Comparison of ENCODE assay signal across 19 cellular contexts in the genomic region with DNA sequence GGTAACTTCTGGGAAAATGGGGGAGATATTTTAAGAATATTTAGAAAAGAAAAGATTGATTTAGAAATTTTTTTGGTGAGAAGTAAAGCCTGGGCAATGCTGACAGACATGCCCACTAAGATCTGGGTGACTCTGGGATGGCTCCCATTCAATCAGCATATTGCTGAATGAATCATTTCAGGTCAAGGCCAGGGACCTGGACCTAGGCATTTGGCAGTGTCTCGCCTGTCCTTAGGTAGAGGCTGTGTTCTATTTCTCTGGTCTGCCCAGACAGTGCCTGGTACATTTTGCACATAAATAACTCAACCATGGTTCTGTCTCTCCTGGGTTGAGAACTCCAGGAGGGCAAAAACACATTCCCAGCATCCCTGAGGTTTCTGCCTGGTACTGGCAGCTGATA. TPM values are rescaled to one million over a fixed set of nuclear protein-coding genes. Genes with fewer than 3 reads are reported as not detected.
DNase-seq lines count a peak whose midpoint lies in the region; ATAC-seq, FAIRE-seq and TF ChIP-seq lines count a peak whose summit lies in the region.
"Had no signal": no experiment of that assay in that cellular context is flagged by ENCODE, and none has a peak within 500 bp of the region (broad histone marks: within the 10 kb centered on the region; RNA-seq: fewer than 3 reads in every experiment).

No MANE protein-coding gene starts in this region.

- H3K4me3 ChIP-seq in HepG2 (replicated peaks in 1 of 3; ENCODE audit: insufficient read depth in 1 of 3, low read depth in 2 of 3, low read length in 3 of 3) (no peak overlapping the region), pancreas (no peak overlapping the region), upper lobe of right lung (no peak overlapping the region)
- H3K4me3 ChIP-seq: BLaER1 had no signal

- ATAC-seq in HepG2, result no peak; the same call in 2 of the 3 replicates
- ATAC-seq in pancreas, result peak in 3 of 4 donors; percentile 15 to 52 (median 32)
- ATAC-seq in upper lobe of right lung, result no peak
- no peak for ATAC-seq in omental fat pad (ENCODE audit: low FRiP score)
- ATAC-seq: SK-N-SH treated with all-trans-retinoic acid at 6 μM for 48 hours had no signal

- H3K4me1 Mint-ChIP-seq in activated CD4-positive, alpha-beta T cell treated with anti-CD3 and anti-CD28 coated beads, Interleukin-2, amount 10 ng/mL, durations not matched to agents 7 days and 5 days, result peaks cover 7% of the 10 kb centered on the region

- BruUV-seq in HepG2 (replicated peaks; lab: Mats Ljungman, UMichigan), result no TSS peak

- no peaks in the 10 kb centered on the region for H3K36me3 Mint-ChIP-seq in activated CD4-positive, alpha-beta T cell treated with anti-CD3 and anti-CD28 coated beads, Interleukin-2, amount 10 ng/mL, durations not matched to agents 7 days and 5 days (ENCODE audit: low read depth)
- H3K36me3 Mint-ChIP-seq: CD4-positive, alpha-beta memory T cell had no signal

- H4K20me1 ChIP-seq in HepG2 (ENCODE audit: insufficient read depth, low read length), result no peaks in the 10 kb centered on the region; the same call in 1 of the 2 replicates
- H4K20me1 ChIP-seq: BLaER1 had no signal

- H3K27me3 ChIP-seq in HepG2 (ENCODE audit: control insufficient read depth in 1 of 2, insufficient read depth in 2 of 2, low read length in 2 of 2), result peaks cover 2 to 17% of the 10 kb centered on the region in 2 experiments; a peak in 2 of 5 replicates
- H3K27me3 ChIP-seq in pancreas, result no peaks in the 10 kb centered on the region
- no peaks in the 10 kb centered on the region for H3K27me3 ChIP-seq in upper lobe of right lung
- H3K27me3 ChIP-seq: BLaER1 had no signal

- TF ChIP-seq CTCF in VCaP (conservative IDR thresholded peaks at IDR 0.05), result no peak
- TF ChIP-seq CTCF in HepG2 (CRISPR knock-in tag; IDR thresholded peaks at IDR 0.05), result no peak
- TF ChIP-seq CTCF in pancreas (IDR thresholded peaks at IDR 0.05), result no peak
- no peak for TF ChIP-seq CTCF in upper lobe of right lung (IDR thresholded peaks at IDR 0.05)
- TF ChIP-seq CTCF in omental fat pad (IDR thresholded peaks at IDR 0.05), result no peak

- no peak overlapping the region for H3K9ac ChIP-seq in HepG2 (ENCODE audit: insufficient read depth, low read depth, low read length)
- H3K9ac ChIP-seq: BLaER1 had no signal

- no peaks in the 10 kb centered on the region for H3K36me3 ChIP-seq in HepG2 (replicated peaks in 1 of 2; ENCODE audit: control insufficient read depth in 1 of 2, insufficient read depth in 2 of 2, low read length in 2 of 2)
- no peaks in the 10 kb centered on the region for H3K36me3 ChIP-seq in pancreas
- H3K36me3 ChIP-seq in upper lobe of right lung, result no peaks in the 10 kb centered on the region
- H3K36me3 ChIP-seq: BLaER1 had no signal

- in situ Hi-C loops in HepG2 (cut with HindIII; ENCODE audit: extremely low pct_ligation_motif_present, low pct_unique_long_range_greater_than_20kb), result no loop called here

- no peaks in the 10 kb centered on the region for H3K9me3 Mint-ChIP-seq in activated CD4-positive, alpha-beta T cell treated with anti-CD3 and anti-CD28 coated beads, Interleukin-2, amount 10 ng/mL, durations not matched to agents 7 days and 5 days
- H3K9me3 Mint-ChIP-seq: CD4-positive, alpha-beta memory T cell had no signal

- no peak for FAIRE-seq in HepG2 (lab: Jason Lieb, UNC)
- no peak for FAIRE-seq in pancreas (lab: Jason Lieb, UNC)
- FAIRE-seq: GM12892 had no signal

- CTCF ChIA-PET in HepG2 (lab: Yijun Ruan, JAX; ENCODE audit: low intra/inter-chr PET ratio, low total read pairs), result no interaction called here
- CTCF ChIA-PET in activated CD4-positive, alpha-beta T cell treated with anti-CD3 and anti-CD28 coated beads, Interleukin-2, amount 10 ng/mL, durations not matched to agents 7 days and 5 days (lab: Charles Lee), result interaction anchor here (0.5 to 4.3 kb wide), 7 partner anchors 7 to 204 kb away, joined by 3 to 24 read pairs (median 4); no protein-coding TSS in a partner anchor

- H3K4me3 Mint-ChIP-seq in activated CD4-positive, alpha-beta T cell treated with anti-CD3 and anti-CD28 coated beads, Interleukin-2, amount 10 ng/mL, durations not matched to agents 7 days and 5 days, result no peak overlapping the region
- H3K4me3 Mint-ChIP-seq: CD4-positive, alpha-beta memory T cell had no signal

- H3K4me1 ChIP-seq in HepG2 (ENCODE audit: insufficient read depth, low read length) (no peaks in the 10 kb centered on the region; the same call in 1 of the 2 replicates), pancreas (no peaks in the 10 kb centered on the region), upper lobe of right lung (peaks cover 4% of the 10 kb centered on the region)

- 0% methylated on average over 1 of the region's 1 CpG for WGBS in HepG2 (ENCODE audit: low lambda C conversion rate)
- WGBS in pancreas, 2 donors, result 55 to 72% methylated on average over 1 of the region's 1 CpG

- no peaks in the 10 kb centered on the region for H3K9me3 ChIP-seq in HepG2 (ENCODE audit: low read length)
- no peaks in the 10 kb centered on the region for H3K9me3 ChIP-seq in pancreas
- no peaks in the 10 kb centered on the region for H3K9me3 ChIP-seq in upper lobe of right lung
- H3K9me3 ChIP-seq: BLaER1 had no signal

- no peak overlapping the region for H3K27ac Mint-ChIP-seq in activated CD4-positive, alpha-beta T cell treated with anti-CD3 and anti-CD28 coated beads, Interleukin-2, amount 10 ng/mL, durations not matched to agents 7 days and 5 days
- H3K27ac Mint-ChIP-seq: CD4-positive, alpha-beta memory T cell had no signal

- no peak for TF ChIP-seq POLR2A in HepG2 (IDR thresholded peaks at IDR 0.05; ENCODE audit: insufficient read depth in 1 of 2, low read depth in 2 of 2, low read length in 2 of 2)

- POLR2A ChIA-PET in HepG2 (lab: Yijun Ruan, JAX), result no interaction called here
- POLR2A ChIA-PET in activated CD4-positive, alpha-beta T cell treated with anti-CD3 and anti-CD28 coated beads, Interleukin-2, amount 10 ng/mL, durations not matched to agents 7 days and 5 days (lab: Charles Lee), result no interaction called here

- no peak for TF ChIP-seq RAD21 in HepG2 (CRISPR knock-in tag; IDR thresholded peaks at IDR 0.05)

- no peak overlapping the region for H2AFZ ChIP-seq in HepG2 (ENCODE audit: low read length)

- intact Hi-C loops in HepG2 (cut with micrococcal nuclease; ENCODE audit: unreplicated experiment), result no loop called here
- intact Hi-C loops in pancreas (cut with DNase I), result no loop called here
- intact Hi-C loops in upper lobe of right lung (cut with DNase I), result no loop called here

- peaks cover 17% of the 10 kb centered on the region for H3K27me3 Mint-ChIP-seq in activated CD4-positive, alpha-beta T cell treated with anti-CD3 and anti-CD28 coated beads, Interleukin-2, amount 10 ng/mL, durations not matched to agents 7 days and 5 days

- TF ChIP-seq EP300 in HepG2 (IDR thresholded peaks at IDR 0.05; ENCODE audit: low read depth in 2 of 2, low read length in 2 of 2) (no peak), HepG2 (CRISPR knock-in tag; IDR thresholded peaks at IDR 0.05; ENCODE audit: borderline replicate concordance) (no peak)

- H3K27ac ChIP-seq in VCaP, result peak overlapping the region; percentile 86
- no peak overlapping the region for H3K27ac ChIP-seq in HepG2 (ENCODE audit: extremely low read length, insufficient read depth, low read length)
- H3K27ac ChIP-seq in pancreas, result no peak overlapping the region
- H3K27ac ChIP-seq in upper lobe of right lung, result no peak overlapping the region
- H3K27ac ChIP-seq: BLaER1 had no signal

- H3K79me2 ChIP-seq in HepG2 (ENCODE audit: insufficient read depth, low read length), result no peaks in the 10 kb centered on the region

- DNase-seq in HepG2 (ENCODE audit: low spot score) (no peak), pancreas (peak in 1 of 6 donors; percentile 6), SHP77 (lab: John Stamatoyannopoulos, UW) (no peak), upper lobe of right lung (no peak), omental fat pad (ENCODE audit: low spot score) (no peak)
- no peak for DNase-seq in activated CD4-positive, alpha-beta T cell treated with anti-CD3 and anti-CD28 coated beads, Interleukin-2, amount 10 ng/mL, durations not matched to agents 7 days and 5 days
- DNase-seq: CD4-positive, alpha-beta memory T cell; KG1; NCI-H1092; NCI-H1436; NCI-H187 treated with DMSO at 0.1 percent for 48 hours; NCI-H2107; NCI-H510A; NK-92 treated with Interleukin-12 subunit alpha and Interleukin-12 subunit beta, amount 100 ng/mL, for 24 hours had no signal

- no peak overlapping the region for H3K4me2 ChIP-seq in HepG2 (ENCODE audit: low read depth, low read length)

TF ChIP-seq in HepG2, 621 proteins besides CTCF, POLR2A, EP300 and RAD21 (continues in another document):
- TF ChIP-seq FOSL2 (CRISPR knock-in tag; IDR thresholded peaks at IDR 0.05), result peak; percentile 35; the same call in 1 of the 2 replicates

RNA-seq across cellular contexts. Expression of a gene that starts 39.9 kb away (rescaled TPM):
- total RNA-seq in HepG2 (2016; rRNA removed; fragmentation: Illumina TruSeq; extraction: Trizol) (0.07 TPM in 1 of 2 replicates, not detected in the other), pancreas (1 to 10 TPM in 5 of 6 donors, under 1 TPM in 1; 0.83 to 5.5 (median 1.9) TPM), upper lobe of right lung (5.6 TPM), omental fat pad (10 to 100 TPM in 2 of 4 donors, 1 to 10 TPM in 1, under 1 TPM in 1; 0.63 to 44.8 (median 8.1) TPM)
- not detected in 2 replicates for total RNA-seq in HepG2 (2016; cell fraction: cytosol; rRNA removed; fragmentation: Illumina TruSeq; extraction: Trizol; ENCODE audit: low read depth)
- total RNA-seq in HepG2 (2016; cell fraction: insoluble cytoplasmic fraction; rRNA removed; fragmentation: Illumina TruSeq; extraction: Trizol), result 0.06 TPM in 1 of 2 replicates, not detected in the other
- total RNA-seq in HepG2 (2016; cell fraction: membrane; rRNA removed; fragmentation: Illumina TruSeq; extraction: Trizol), result not detected in 2 replicates
- not detected in 2 replicates for total RNA-seq in HepG2 (2016; cell fraction: nucleus; rRNA removed; fragmentation: Illumina TruSeq; extraction: Trizol)
- polyA plus RNA-seq in HepG2 (2011; rRNA removed) (0.13 and 0.32 TPM in 2 replicates), pancreas (1 to 10 TPM; 2.8 to 3.3 TPM)
- polyA plus RNA-seq in HepG2 (2011; cell fraction: cytosol; rRNA removed), result 0.06 and 0.38 TPM in 2 replicates
- polyA plus RNA-seq in HepG2 (2011; cell fraction: nucleus; rRNA removed), result 0.51 and 0.87 TPM in 2 replicates
- polyA plus RNA-seq in HepG2 (2012), result 1.2 and 1.3 TPM in 2 replicates
- polyA plus RNA-seq in HepG2 (2016; cell fraction: cytosol; fragmentation: Illumina TruSeq; extraction: Trizol; ENCODE audit: low read depth), result not detected in 2 replicates
- polyA plus RNA-seq in HepG2 (2016; cell fraction: insoluble cytoplasmic fraction; fragmentation: Illumina TruSeq; extraction: Trizol; ENCODE audit: low read depth), result not detected in 2 replicates
- not detected in 2 replicates for polyA plus RNA-seq in HepG2 (2016; cell fraction: membrane; fragmentation: Illumina TruSeq; extraction: Trizol; ENCODE audit: low read depth)
- 0.40 TPM in 1 of 2 replicates, not detected in the other for polyA plus RNA-seq in HepG2 (2016; cell fraction: nucleus; fragmentation: Illumina TruSeq; extraction: Trizol; ENCODE audit: insufficient read depth, low read depth)
- polyA minus RNA-seq in HepG2 (2011; rRNA and poly(A)+ RNA removed; ENCODE audit: low replicate concordance), result 0.24 TPM in 1 of 2 replicates, not detected in the other
- 1.2 TPM in 1 of 2 replicates, not detected in the other for polyA minus RNA-seq in HepG2 (2011; cell fraction: cytosol; rRNA and poly(A)+ RNA removed)
- polyA minus RNA-seq in HepG2 (2011; cell fraction: nucleus; rRNA and poly(A)+ RNA removed), result 0.52 TPM in 1 of 2 replicates, not detected in the other
- 1 to 10 TPM; 4.1 to 4.6 TPM for total RNA-seq in activated CD4-positive, alpha-beta T cell treated with anti-CD3 and anti-CD28 coated beads, Interleukin-2, amount 10 ng/mL, durations not matched to agents 7 days and 5 days
- total RNA-seq: H4 had no signal

Comparison
In these comparisons a context has a peak if more than half of its experiments do, and no peak if none do; other contexts are left out.
1. ATAC-seq: peak in pancreas (3 of 4); none in HepG2 (single experiment), upper lobe of right lung (single experiment) and omental fat pad (single experiment).